8 cellular contexts compared by ENCODE assay signal in the genomic region with DNA sequence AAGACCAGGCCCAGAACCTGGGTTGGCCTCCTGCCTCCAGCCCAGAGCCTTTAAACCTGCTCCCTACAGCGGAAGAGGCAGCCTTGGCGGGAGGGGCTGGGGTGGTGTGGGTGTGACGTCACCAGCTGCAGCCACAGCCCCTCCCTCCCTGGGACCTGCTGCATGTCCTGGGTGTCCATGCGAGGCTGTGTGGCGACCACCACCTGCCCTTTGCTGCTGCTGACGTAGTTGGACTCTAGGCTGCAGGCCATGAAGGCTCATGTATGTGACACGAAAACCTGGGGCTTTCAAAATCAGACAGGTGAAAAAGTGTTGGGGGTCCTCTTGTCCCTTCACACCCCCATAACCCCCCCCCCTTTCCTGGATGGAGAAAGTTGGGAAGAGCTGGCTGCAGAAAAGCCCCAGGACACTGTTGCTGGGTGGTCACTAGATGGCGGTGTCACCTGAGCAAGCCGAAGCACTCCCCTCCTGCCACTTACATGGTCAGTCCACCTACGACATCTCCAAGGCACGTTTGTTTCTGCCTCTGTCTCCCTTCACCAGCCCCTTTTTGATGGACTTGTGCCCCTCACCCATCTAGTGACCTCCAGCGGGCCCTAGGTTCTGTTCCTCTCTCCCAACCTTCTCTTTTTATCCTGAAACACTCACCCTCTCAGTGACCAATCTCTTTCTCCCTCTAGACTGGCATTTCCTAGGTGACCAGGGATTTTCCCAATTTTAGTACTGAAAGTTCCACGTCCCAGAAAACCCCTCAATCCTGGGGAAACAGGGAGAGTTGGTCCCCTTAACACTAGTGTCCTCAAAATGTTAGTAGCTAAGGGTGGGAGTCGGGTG. TPM values are rescaled to one million over a fixed set of nuclear protein-coding genes. Genes with fewer than 3 reads are reported as not detected.
DNase-seq lines count a peak whose midpoint lies in the region; ATAC-seq and TF ChIP-seq lines count a peak whose summit lies in the region.

No MANE protein-coding gene starts in this region.

- H3K4me1 ChIP-seq in DOHH2 (ENCODE audit: control insufficient read depth, low read length) = no peaks in the 10 kb centered on the region
- no peaks in the 10 kb centered on the region for H3K4me1 ChIP-seq in smooth muscle cell (ENCODE audit: low read depth)

- no peak for TF ChIP-seq POLR2A in GM18505 (IDR thresholded peaks at IDR 0.05; ENCODE audit: borderline replicate concordance, extremely low read depth, insufficient read depth, insufficient read length)

- no peaks in the 10 kb centered on the region; the same call in 1 of the 2 replicates for H3K27me3 ChIP-seq in DOHH2 (ENCODE audit: control insufficient read depth, low read length)
- no peaks in the 10 kb centered on the region for H3K27me3 ChIP-seq in smooth muscle cell (ENCODE audit: low read depth)

- H3K9me2 ChIP-seq in DOHH2 (replicated peaks; ENCODE audit: control insufficient read depth, low read length) = no peaks in the 10 kb centered on the region

- H3K36me3 ChIP-seq in DOHH2 (ENCODE audit: control insufficient read depth, low read length) = no peaks in the 10 kb centered on the region
- H3K36me3 ChIP-seq in smooth muscle cell (ENCODE audit: low read depth) = no peaks in the 10 kb centered on the region

- H4K20me1 ChIP-seq in DOHH2 (ENCODE audit: control insufficient read depth, insufficient read depth, low read depth, low read length) (no peaks in the 10 kb centered on the region), smooth muscle cell (ENCODE audit: low read depth) (no peaks in the 10 kb centered on the region)

- H2AFZ ChIP-seq in smooth muscle cell (ENCODE audit: low read depth) = no peak overlapping the region

- no peak overlapping the region for H3K27ac ChIP-seq in DOHH2 (ENCODE audit: low read depth, low read length)
- H3K27ac ChIP-seq in smooth muscle cell (ENCODE audit: low read depth) = no peak overlapping the region

- WGBS in smooth muscle cell (ENCODE audit: low lambda C conversion rate) = 35% methylated on average over 14 of the region's 14 CpGs

- no peak overlapping the region for H3K4me3 ChIP-seq in DOHH2 (ENCODE audit: low read length)
- H3K4me3 ChIP-seq in Jurkat, Clone E6-1 (ENCODE audit: low read length) = no peak overlapping the region
- H3K4me3 ChIP-seq in astrocyte of the cerebellum (ENCODE audit: low read depth, low read length) = no peak overlapping the region
- H3K4me3 ChIP-seq in smooth muscle cell = no peak overlapping the region

- H3F3A ChIP-seq in DOHH2 (ENCODE audit: control insufficient read depth, insufficient read depth) (no peaks in the 10 kb centered on the region), smooth muscle cell (ENCODE audit: low read depth) (no peaks in the 10 kb centered on the region)

- no peaks in the 10 kb centered on the region for H3K9me3 ChIP-seq in DOHH2 (ENCODE audit: control insufficient read depth, insufficient read depth, low read length)
- H3K9me3 ChIP-seq in smooth muscle cell (replicated peaks; ENCODE audit: low read depth) = no peaks in the 10 kb centered on the region

- H3K4me2 ChIP-seq in DOHH2 (ENCODE audit: low read length) = no peak overlapping the region
- H3K4me2 ChIP-seq in smooth muscle cell = peak overlapping the region; percentile 31

- in situ Hi-C loops in astrocyte of the cerebellum (cut with HindIII; ENCODE audit: low sequenced_read_pairs) = no loop called here

- peak; percentile 38 for DNase-seq in Jurkat, Clone E6-1 (ENCODE audit: low read depth, low spot score)
- DNase-seq in RKO (ENCODE audit: low spot score) (peak; percentile 79), astrocyte of the cerebellum (ENCODE audit: low read depth) (peak; percentile 29), hippocampal formation (lab: John Stamatoyannopoulos, UW) (peak; percentile 29 to 30), smooth muscle cell (lab: John Stamatoyannopoulos, UW; ENCODE audit: unreplicated experiment) (no peak)

- ATAC-seq in GM18505 (IDR thresholded peaks at IDR 0.05; ENCODE audit: unreplicated experiment) = no peak
- ATAC-seq in GM18861 (IDR thresholded peaks at IDR 0.05; ENCODE audit: unreplicated experiment) = no peak

- TF ChIP-seq CTCF in DOHH2 (IDR thresholded peaks at IDR 0.05; ENCODE audit: low read depth, low read length, poor library complexity, severe bottlenecking) (peak; percentile 78), astrocyte of the cerebellum (IDR thresholded peaks at IDR 0.05; ENCODE audit: low read depth, low read length, missing control alignments) (peak; percentile 87), smooth muscle cell (IDR thresholded peaks at IDR 0.05; ENCODE audit: borderline replicate concordance, insufficient read depth, poor library complexity, severe bottlenecking) (peak; percentile 72)

- H3K79me2 ChIP-seq in DOHH2 (ENCODE audit: control insufficient read depth, low read length) (no peaks in the 10 kb centered on the region), smooth muscle cell (ENCODE audit: low read depth) (no peaks in the 10 kb centered on the region)

- no peak overlapping the region for H3K9ac ChIP-seq in smooth muscle cell (ENCODE audit: low read depth)

RNA-seq across cellular contexts. Expression of a gene that starts 35.2 kb away (rescaled TPM):
- 4.9 TPM for polyA plus RNA-seq in Jurkat, Clone E6-1 (2012; ENCODE audit: insufficient read depth, insufficient read length)
- total RNA-seq in smooth muscle cell = 0.36 and 0.49 TPM in 2 replicates
- 0.10 and 0.86 TPM in 2 replicates for polyA plus RNA-seq in smooth muscle cell
